In the genomic region with DNA sequence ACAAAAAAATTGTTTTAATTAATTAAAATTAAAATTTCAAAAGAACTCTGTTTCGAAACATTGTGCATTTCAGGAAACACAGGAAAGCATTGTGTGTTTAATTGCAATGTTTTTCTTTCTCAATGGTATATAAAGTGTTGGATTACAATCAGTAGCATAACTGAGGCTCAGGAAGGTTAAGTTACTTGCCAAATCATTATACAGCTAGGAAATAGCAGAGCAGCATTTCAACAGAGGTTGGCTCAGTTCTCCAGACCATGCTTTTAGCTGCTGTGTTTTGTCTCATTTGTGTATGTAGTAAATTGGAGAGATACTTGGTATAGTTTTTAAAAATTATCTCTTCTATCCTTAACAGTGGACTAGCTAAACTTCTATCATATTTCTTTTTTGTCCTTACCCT, we compare ENCODE assay signal across 17 cellular contexts. TPM values are rescaled to one million over a fixed set of nuclear protein-coding genes. Genes with fewer than 3 reads are reported as not detected.
A peak's percentile ranks its signal among the peaks of the same experiment; 100 is the strongest.
DNase-seq lines count a peak whose midpoint lies in the region; ATAC-seq and TF ChIP-seq lines count a peak whose summit lies in the region.
"Had no signal": no experiment of that assay in that cellular context is flagged by ENCODE, and none has a peak within 500 bp of the region (broad histone marks: within the 10 kb centered on the region; RNA-seq: fewer than 3 reads in every experiment).

No MANE protein-coding gene starts in this region.

- H3K27me3 Mint-ChIP-seq in memory B cell: no peaks in the 10 kb centered on the region
- no peaks in the 10 kb centered on the region for H3K27me3 Mint-ChIP-seq in neural progenitor cell (ENCODE audit: insufficient read depth, low read depth)
- H3K27me3 Mint-ChIP-seq: CD4-positive, alpha-beta memory T cell had no signal

- H3K36me3 ChIP-seq in neural progenitor cell (peaks cover 4% of the 10 kb centered on the region), lower lobe of right lung (peaks cover 96% of the 10 kb centered on the region)

- H3K4me3 ChIP-seq in AG10803 (ENCODE audit: low read length) (no peak overlapping the region), neural progenitor cell (no peak overlapping the region), lower lobe of right lung (no peak overlapping the region)

- H3K27ac Mint-ChIP-seq in memory B cell: peak overlapping the region; percentile 3
- H3K27ac Mint-ChIP-seq in neural progenitor cell: no peak overlapping the region
- H3K27ac Mint-ChIP-seq: H9 had no signal

- H3F3A ChIP-seq in neural progenitor cell (ENCODE audit: low read depth): no peaks in the 10 kb centered on the region

- no peak overlapping the region for H3K4me2 ChIP-seq in neural progenitor cell

- H3K4me3 Mint-ChIP-seq in memory B cell (no peak overlapping the region), neural progenitor cell (no peak overlapping the region)
- H3K4me3 Mint-ChIP-seq: CD4-positive, alpha-beta memory T cell; H9 had no signal

- DNase-seq in AG10803 (ENCODE audit: low read depth) (peak; percentile 33), amniotic epithelial cell (ENCODE audit: low read depth) (peak; percentile 11), fibroblast of peridontal ligament (ENCODE audit: extremely low read depth) (peak; percentile 46), memory B cell (ENCODE audit: low spot score in 2 of 2) (no peak), SIG-M5 treated with dmso at 0.1 percent for 504 hours (lab: John Stamatoyannopoulos, UW; ENCODE audit: unreplicated experiment) (no peak), neural progenitor cell (ENCODE audit: low spot score) (no peak), lower lobe of right lung (no peak)
- DNase-seq: BE2C; CD4-positive, alpha-beta memory T cell; DMS153; DMS79 treated with DMSO at 0.1 percent for 48 hours; EL; GOT3; H9 had no signal

- H3K4me1 Mint-ChIP-seq in memory B cell (no peaks in the 10 kb centered on the region), neural progenitor cell (no peaks in the 10 kb centered on the region)
- H3K4me1 Mint-ChIP-seq: H9 had no signal

- H3K9ac ChIP-seq in neural progenitor cell: no peak overlapping the region

- no peaks in the 10 kb centered on the region for H3K9me3 ChIP-seq in neural progenitor cell (ENCODE audit: low read depth)
- no peaks in the 10 kb centered on the region for H3K9me3 ChIP-seq in lower lobe of right lung
- H3K9me3 ChIP-seq: BE2C had no signal

- H2AFZ ChIP-seq in neural progenitor cell (replicated peaks): no peak overlapping the region

- H3K36me3 Mint-ChIP-seq in memory B cell: peaks cover 26% of the 10 kb centered on the region
- H3K36me3 Mint-ChIP-seq in neural progenitor cell: peaks cover 20% of the 10 kb centered on the region

- ATAC-seq in memory B cell (ENCODE audit: low read depth) (no peak), lower lobe of right lung (no peak), GM21390 (IDR thresholded peaks at IDR 0.05; ENCODE audit: unreplicated experiment) (no peak)
- ATAC-seq: HepG2 had no signal

- H3K4me1 ChIP-seq in neural progenitor cell (no peaks in the 10 kb centered on the region), lower lobe of right lung (no peaks in the 10 kb centered on the region)
- H3K4me1 ChIP-seq: BE2C had no signal

- H3K27ac ChIP-seq in neural progenitor cell (no peak overlapping the region), lower lobe of right lung (no peak overlapping the region)
- H3K27ac ChIP-seq: C4-2B had no signal

- TF ChIP-seq CTCF in AG10803 (conservative IDR thresholded peaks at IDR 0.05; ENCODE audit: low read length) (no peak), neural progenitor cell (IDR thresholded peaks at IDR 0.05) (no peak), lower lobe of right lung (IDR thresholded peaks at IDR 0.05) (no peak)

- H3K79me2 ChIP-seq in neural progenitor cell (ENCODE audit: low read depth): no peaks in the 10 kb centered on the region

- H3K27me3 ChIP-seq in neural progenitor cell: no peaks in the 10 kb centered on the region
- no peaks in the 10 kb centered on the region for H3K27me3 ChIP-seq in lower lobe of right lung (ENCODE audit: low read depth)
- H3K27me3 ChIP-seq: BE2C had no signal

- no peaks in the 10 kb centered on the region for H3K9me3 Mint-ChIP-seq in memory B cell
- no peaks in the 10 kb centered on the region for H3K9me3 Mint-ChIP-seq in neural progenitor cell
- H3K9me3 Mint-ChIP-seq: CD4-positive, alpha-beta memory T cell; H9 had no signal

- intact Hi-C loops in lower lobe of right lung (cut with DNase I): no loop called here

- H4K20me1 ChIP-seq in neural progenitor cell (ENCODE audit: low read depth): no peaks in the 10 kb centered on the region

RNA-seq across cellular contexts. Expression of a gene that starts 30.0 kb away (rescaled TPM):
- total RNA-seq in neural progenitor cell (ENCODE audit: low replicate concordance): 27.0 and 44.5 TPM in 2 replicates
- total RNA-seq in lower lobe of right lung: 25.6 TPM

RNA-seq across cellular contexts. Expression of a gene that starts 50.3 kb away (rescaled TPM):
- total RNA-seq in neural progenitor cell (ENCODE audit: low replicate concordance) (54.9 and 79.1 TPM in 2 replicates), lower lobe of right lung (43.3 TPM)

RNA-seq across cellular contexts. Expression of a gene that starts 59.7 kb away (rescaled TPM):
- 12.7 and 14.3 TPM in 2 replicates for total RNA-seq in neural progenitor cell (ENCODE audit: low replicate concordance)
- 22.0 TPM for total RNA-seq in lower lobe of right lung

Comparison
In these comparisons a context has a peak if more than half of its experiments do, and no peak if none do; other contexts are left out.
1. DNase-seq: peak in AG10803 (single experiment), amniotic epithelial cell (single experiment) and fibroblast of peridontal ligament (single experiment); none in memory B cell (0 of 2), SIG-M5 treated with dmso at 0.1 percent for 504 hours (single experiment), neural progenitor cell (single experiment) and lower lobe of right lung (single experiment).